ENCODE assay signal across 8 cellular contexts in genomic region chr3:15405448-15406050, GRCh38. TPM values are rescaled to one million over a fixed set of nuclear protein-coding genes. Genes with fewer than 3 reads are reported as not detected.
A peak's percentile ranks its signal among the peaks of the same experiment; 100 is the strongest.
DNase-seq lines count a peak whose midpoint lies in the region; ATAC-seq, FAIRE-seq and TF ChIP-seq lines count a peak whose summit lies in the region.

No MANE protein-coding gene starts in this region.

- H2BK15ac ChIP-seq in IMR-90 (ENCODE audit: low read depth, low read length) = no peak overlapping the region
- no peak overlapping the region for H2BK15ac ChIP-seq in mesendoderm (replicated peaks; ENCODE audit: low read depth)

- H3K27me3 Mint-ChIP-seq in endodermal cell (ENCODE audit: insufficient read depth) = no peaks in the 10 kb centered on the region

- H3K36me3 Mint-ChIP-seq in endodermal cell (ENCODE audit: low read depth) = peaks cover 14% of the 10 kb centered on the region

- peak; percentile 74 for DNase-seq in A172 (ENCODE audit: low spot score)
- peak; percentile 70 for DNase-seq in GM03348 (ENCODE audit: low spot score)
- DNase-seq in IMR-90 = peak; percentile 71
- DNase-seq in RCC 7860 (ENCODE audit: low spot score) = peak; percentile 41
- peak; percentile 55 for DNase-seq in endodermal cell
- DNase-seq in mesendoderm = peak; percentile 57
- DNase-seq in NCI-H1436 (lab: John Stamatoyannopoulos, UW) = no peak
- no peak for DNase-seq in COLO668 (lab: John Stamatoyannopoulos, UW; ENCODE audit: unreplicated experiment)

- no CpG with 5 or more reads among the region's 3 CpGs for WGBS in IMR-90 (ENCODE audit: extremely low coverage in 2 of 2, insufficient read length in 1 of 2), 2 experiments
- 12% methylated on average over 2 of the region's 3 CpGs; no CpG with 5 or more reads in 1 of the 2 experiments for WGBS in endodermal cell (ENCODE audit: insufficient coverage in 1 of 2, insufficient read length in 1 of 2), 2 experiments
- no CpG with 5 or more reads among the region's 3 CpGs for WGBS in mesendoderm (ENCODE audit: extremely low coverage, insufficient coverage, low lambda C conversion rate)

- peaks cover 9% of the 10 kb centered on the region for H3K36me3 ChIP-seq in IMR-90 (ENCODE audit: control insufficient read depth, insufficient read depth, low read length)
- H3K36me3 ChIP-seq in endodermal cell (ENCODE audit: control insufficient read depth, insufficient read depth, low read length) = peaks cover 15% of the 10 kb centered on the region
- H3K36me3 ChIP-seq in mesendoderm (ENCODE audit: control insufficient read depth, insufficient read depth, low read length) = no peaks in the 10 kb centered on the region

- H3K4me1 Mint-ChIP-seq in endodermal cell = no peaks in the 10 kb centered on the region

- H2BK20ac ChIP-seq in IMR-90 (ENCODE audit: low read depth, low read length) = no peak overlapping the region

- intact Hi-C loops in IMR-90 (cut with micrococcal nuclease) = loop anchor here (1.0 to 10.0 kb wide), 3 partner anchors 137 to 301 kb away; no protein-coding TSS in a partner anchor

- H2BK120ac ChIP-seq in IMR-90 (ENCODE audit: low read depth, low read length) (no peak overlapping the region), mesendoderm (ENCODE audit: low read depth, low read length) (no peak overlapping the region)

- no peak overlapping the region for H4K8ac ChIP-seq in IMR-90 (ENCODE audit: low read depth in 2 of 2, low read length in 2 of 2)
- no peak overlapping the region for H4K8ac ChIP-seq in mesendoderm (ENCODE audit: low read depth, low read length)

- no peak overlapping the region for H3K9ac ChIP-seq in IMR-90 (ENCODE audit: low read depth, low read length)
- no peak overlapping the region for H3K9ac ChIP-seq in endodermal cell (ENCODE audit: extremely low read depth, low read length, poor library complexity, severe bottlenecking)
- H3K9ac ChIP-seq in mesendoderm (ENCODE audit: low read length) = no peak overlapping the region

- TF ChIP-seq CTCF in IMR-90 (conservative IDR thresholded peaks at IDR 0.05; ENCODE audit: low read depth, low read length) (peak; percentile 65), endodermal cell (conservative IDR thresholded peaks at IDR 0.05) (peak; percentile 90)

- H3K18ac ChIP-seq in IMR-90 (ENCODE audit: low read depth, low read length) = no peak overlapping the region
- H3K18ac ChIP-seq in mesendoderm (ENCODE audit: low read length) = no peak overlapping the region

- H3K9me1 ChIP-seq in IMR-90 (ENCODE audit: insufficient read depth, low read length) = 0 out of 2 replicates have a peak, but pooled peaks cover 3% of the 10 kb centered on the region

- POLR2A ChIA-PET in IMR-90 (lab: Charles Lee; ENCODE audit: unreplicated experiment) = no interaction called here

- no peak overlapping the region for H2AK9ac ChIP-seq in IMR-90 (replicated peaks; ENCODE audit: low read depth, low read length, poor library complexity)

- CTCF ChIA-PET in IMR-90 (lab: Yijun Ruan, JAX) = interaction anchor here (0.7 to 1.9 kb wide), 10 partner anchors 14 to 297 kb away, joined by 3 to 25 read pairs (median 4); no protein-coding TSS in a partner anchor

- H3K27ac Mint-ChIP-seq in endodermal cell = no peak overlapping the region

- no peak overlapping the region for H3K14ac ChIP-seq in IMR-90 (replicated peaks; ENCODE audit: low read depth, low read length)

- H3K4me3 Mint-ChIP-seq in endodermal cell = no peak overlapping the region

- H3K56ac ChIP-seq in IMR-90 (ENCODE audit: extremely low read depth, insufficient read depth, low read length) (no peak overlapping the region), mesendoderm (ENCODE audit: low read length) (no peak overlapping the region)

- TF ChIP-seq POLR2A in IMR-90 (IDR thresholded peaks at IDR 0.05; ENCODE audit: low read depth, low read length) = no peak

- TF ChIP-seq RAD21 in IMR-90 (IDR thresholded peaks at IDR 0.05; ENCODE audit: low read length) = peak; percentile 68

- no peaks in the 10 kb centered on the region for H3K79me1 ChIP-seq in IMR-90 (ENCODE audit: low read depth in 1 of 2, low read length in 2 of 2)
- H3K79me1 ChIP-seq in mesendoderm (ENCODE audit: low read length) = no peaks in the 10 kb centered on the region

- no TSS peak for BruUV-seq in IMR-90 (replicated peaks; lab: Mats Ljungman, UMichigan)

- no peaks in the 10 kb centered on the region for H3K9me3 Mint-ChIP-seq in endodermal cell

- H3K4ac ChIP-seq in IMR-90 (ENCODE audit: low read depth, low read length) = no peak overlapping the region
- H3K4ac ChIP-seq in mesendoderm (ENCODE audit: low read depth, low read length) = no peak overlapping the region

- dilution Hi-C loops in IMR-90 (cut with HindIII; ENCODE audit: low sequenced_read_pairs, unreplicated experiment) = no loop called here

- H3K23ac ChIP-seq in IMR-90 (ENCODE audit: low read depth, low read length) (no peak overlapping the region), mesendoderm (ENCODE audit: low read length) (no peak overlapping the region)

- H3K4me3 ChIP-seq in IMR-90 (ENCODE audit: insufficient read depth, low read depth, low read length) (no peak overlapping the region), endodermal cell (ENCODE audit: low read length) (no peak overlapping the region), mesendoderm (ENCODE audit: low read length) (no peak overlapping the region)

- in situ Hi-C loops in IMR-90 (cut with MboI; ENCODE audit: low sequenced_read_pairs) = no loop called here

- H3K4me2 ChIP-seq in IMR-90 (ENCODE audit: low read depth, low read length) (no peak overlapping the region), mesendoderm (ENCODE audit: low read length) (no peak overlapping the region)

- H2BK5ac ChIP-seq in IMR-90 (ENCODE audit: low read depth, low read length, poor library complexity, severe bottlenecking) = no peak overlapping the region
- no peak overlapping the region for H2BK5ac ChIP-seq in mesendoderm (ENCODE audit: low read length)

- ATAC-seq in IMR-90 (ENCODE audit: low read depth) = peak; percentile 77

- H2AFZ ChIP-seq in IMR-90 (replicated peaks; ENCODE audit: low read length, poor library complexity) = no peak overlapping the region

- H3K27me3 ChIP-seq in IMR-90 (ENCODE audit: control insufficient read depth, insufficient read depth, low read length) (no peaks in the 10 kb centered on the region), endodermal cell (ENCODE audit: control insufficient read depth, insufficient read depth, low read length, poor library complexity, severe bottlenecking) (no peaks in the 10 kb centered on the region), mesendoderm (ENCODE audit: insufficient read depth, low read length, poor library complexity) (no peaks in the 10 kb centered on the region)

- no peak overlapping the region for H4K5ac ChIP-seq in IMR-90 (ENCODE audit: low read depth, low read length)
- no peak overlapping the region for H4K5ac ChIP-seq in mesendoderm (ENCODE audit: low read length)

- peak; percentile 51 for FAIRE-seq in RCC 7860 (lab: Jason Lieb, UNC)

- H2AK5ac ChIP-seq in IMR-90 (ENCODE audit: low read depth, low read length) = no peak overlapping the region
- H2AK5ac ChIP-seq in mesendoderm (ENCODE audit: low read length) = no peak overlapping the region

- H3K27ac ChIP-seq in IMR-90 (ENCODE audit: insufficient read depth, low read length) (no peak overlapping the region), endodermal cell (ENCODE audit: low read depth, low read length) (no peak overlapping the region), mesendoderm (ENCODE audit: low read depth, low read length) (no peak overlapping the region)

- H4K91ac ChIP-seq in IMR-90 (ENCODE audit: insufficient read depth, low read depth, low read length) = no peak overlapping the region

- H3K9me3 ChIP-seq in IMR-90 (ENCODE audit: control insufficient read depth, insufficient read depth, low read length) (no peaks in the 10 kb centered on the region), endodermal cell (ENCODE audit: control insufficient read depth, low read length) (no peaks in the 10 kb centered on the region)

- no peaks in the 10 kb centered on the region for H4K20me1 ChIP-seq in IMR-90 (ENCODE audit: insufficient read depth, low read length)

- H3K79me2 ChIP-seq in mesendoderm (ENCODE audit: control insufficient read depth, insufficient read depth, low read length) = no peaks in the 10 kb centered on the region

- no peaks in the 10 kb centered on the region for H3K4me1 ChIP-seq in IMR-90 (ENCODE audit: control insufficient read depth, insufficient read depth, low read length)
- no peaks in the 10 kb centered on the region for H3K4me1 ChIP-seq in endodermal cell (ENCODE audit: control insufficient read depth, insufficient read depth, low read length)
- H3K4me1 ChIP-seq in mesendoderm (ENCODE audit: control insufficient read depth, low read depth, low read length) = no peaks in the 10 kb centered on the region

TF ChIP-seq in IMR-90, 13 proteins besides CTCF, POLR2A, EP300 and RAD21:
- TF ChIP-seq SMC3 (IDR thresholded peaks at IDR 0.05; ENCODE audit: low read depth, low read length) = peak; percentile 78
- no peak for TF ChIP-seq BHLHE40 (IDR thresholded peaks at IDR 0.05; ENCODE audit: low read depth, low read length)

RNA-seq across cellular contexts. Expression of gene METTL6, which starts 21.8 kb away (rescaled TPM):
- total RNA-seq in A172 (2014; rRNA removed; shearing (Covaris generic)) = 40.8 and 48.8 TPM in 2 replicates
- 21.5 and 32.5 TPM in 2 replicates for total RNA-seq in IMR-90 (2012; rRNA removed)
- 15.3 and 15.4 TPM in 2 replicates for polyA plus RNA-seq in IMR-90 (2012; rRNA removed)
- 5.0 and 10.2 TPM in 2 replicates for polyA plus RNA-seq in IMR-90 (2012; cell fraction: cytosol; rRNA removed)
- polyA plus RNA-seq in IMR-90 (2012; cell fraction: nucleus; rRNA removed; ENCODE audit: low replicate concordance) = 1.9 and 7.1 TPM in 2 replicates
- 10 to 100 TPM; 22.3 to 24.8 TPM for total RNA-seq in endodermal cell
- polyA plus RNA-seq in endodermal cell (2013, experiment 1 of 2) = 24.6 TPM
- polyA plus RNA-seq in endodermal cell (2013, experiment 2 of 2) = 20.7 TPM
- polyA plus RNA-seq in mesendoderm (2013, experiment 1 of 2) = 19.8 TPM
- polyA plus RNA-seq in mesendoderm (2013, experiment 2 of 2) = 20.5 TPM

RNA-seq across cellular contexts. Expression of gene EAF1, which starts 21.8 kb away (rescaled TPM):
- total RNA-seq in A172 (2014; rRNA removed; shearing (Covaris generic)) = 19.7 and 20.7 TPM in 2 replicates
- total RNA-seq in IMR-90 (2012; rRNA removed) (19.7 and 21.3 TPM in 2 replicates), endodermal cell (10 to 100 TPM; 29.1 to 33.1 TPM)
- polyA plus RNA-seq in IMR-90 (2012; rRNA removed) = 5.7 and 7.0 TPM in 2 replicates
- polyA plus RNA-seq in IMR-90 (2012; cell fraction: cytosol; rRNA removed) = 5.6 and 5.9 TPM in 2 replicates
- polyA plus RNA-seq in IMR-90 (2012; cell fraction: nucleus; rRNA removed; ENCODE audit: low replicate concordance) = 6.8 and 9.1 TPM in 2 replicates
- 33.3 TPM for polyA plus RNA-seq in endodermal cell (2013, experiment 1 of 2)
- polyA plus RNA-seq in endodermal cell (2013, experiment 2 of 2) = 26.4 TPM
- 21.1 TPM for polyA plus RNA-seq in mesendoderm (2013, experiment 1 of 2)
- polyA plus RNA-seq in mesendoderm (2013, experiment 2 of 2) = 20.6 TPM

Comparison
In these comparisons a context has a peak if more than half of its experiments do, and no peak if none do; other contexts are left out.
1. DNase-seq: peak in A172 (single experiment), GM03348 (single experiment), IMR-90 (single experiment), RCC 7860 (single experiment), endodermal cell (single experiment) and mesendoderm (single experiment); none in NCI-H1436 (single experiment) and COLO668 (single experiment).